11 cellular contexts compared by ENCODE assay signal in the genomic region with DNA sequence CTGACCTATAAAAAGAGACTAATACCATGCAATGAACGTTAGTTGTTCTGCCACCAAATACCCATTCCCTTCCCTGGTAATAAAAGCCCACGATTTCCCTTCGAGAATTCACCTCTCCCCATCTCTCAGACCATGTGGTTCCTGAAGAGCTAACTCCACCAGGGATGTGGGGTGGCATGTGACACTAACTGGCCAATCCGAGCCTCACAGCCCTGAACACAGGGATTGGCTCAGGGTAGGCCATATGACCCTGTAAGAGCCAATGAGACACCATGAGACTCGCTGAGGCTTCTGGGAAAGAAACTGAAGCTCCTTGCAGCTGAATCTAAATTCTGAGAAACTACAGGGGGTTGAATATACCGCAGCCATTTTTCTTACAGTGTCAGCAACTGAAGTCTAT. TPM values are rescaled to one million over a fixed set of nuclear protein-coding genes. Genes with fewer than 3 reads are reported as not detected.
DNase-seq lines count a peak whose midpoint lies in the region; ATAC-seq and TF ChIP-seq lines count a peak whose summit lies in the region.
"Had no signal": no experiment of that assay in that cellular context is flagged by ENCODE, and none has a peak within 500 bp of the region (broad histone marks: within the 10 kb centered on the region; RNA-seq: fewer than 3 reads in every experiment).

No MANE protein-coding gene starts in this region.

- CTCF ChIA-PET in activated naive CD4-positive, alpha-beta T cell treated with anti-CD3 and anti-CD28 coated beads for 36 hours (lab: Charles Lee): interaction anchor here (0.6 to 5.6 kb wide), 3 partner anchors 9 to 143 kb away, joined by 3 to 49 read pairs (median 3); no protein-coding TSS in a partner anchor

- H3K4me3 ChIP-seq in esophagus muscularis mucosa: no peak overlapping the region

- TF ChIP-seq CTCF in esophagus muscularis mucosa (IDR thresholded peaks at IDR 0.05): no peak

- peak; percentile 99 for ATAC-seq in activated T-helper 17 cell treated with anti-CD3 and anti-CD28 coated beads, Interleukin-2, amount 50 U/mL, for 72 hours (replicated peaks)

- H3K27me3 ChIP-seq in esophagus muscularis mucosa: no peaks in the 10 kb centered on the region
- H3K27me3 ChIP-seq: BE2C had no signal

- intact Hi-C loops in activated naive CD4-positive, alpha-beta T cell treated with anti-CD3 and anti-CD28 coated beads for 36 hours (cut with micrococcal nuclease): loop anchor here (5.0 kb wide), 1 partner anchor 33 kb away; no protein-coding TSS in a partner anchor
- intact Hi-C loops in posterior vena cava (cut with DNase I) (no loop called here), esophagus muscularis mucosa (cut with DNase I) (no loop called here)

- H3K27ac Mint-ChIP-seq in activated naive CD4-positive, alpha-beta T cell treated with anti-CD3 and anti-CD28 coated beads for 36 hours: no peak overlapping the region
- peak overlapping the region; percentile 87 for H3K27ac Mint-ChIP-seq in activated T-helper 17 cell treated with anti-CD3 and anti-CD28 coated beads, Interleukin-2, amount 50 U/mL, for 72 hours
- H3K27ac Mint-ChIP-seq in stimulated activated naive CD8-positive, alpha-beta T cell treated with anti-CD3 and anti-CD28 coated beads, Interleukin-15, Interleukin-2, amounts not matched to agents 100 ng/mL and 50 ng/mL, for 24 hours: peak overlapping the region; percentile 67

- no peak overlapping the region for H3K4me3 Mint-ChIP-seq in activated naive CD4-positive, alpha-beta T cell treated with anti-CD3 and anti-CD28 coated beads for 36 hours
- H3K4me3 Mint-ChIP-seq in activated T-helper 17 cell treated with anti-CD3 and anti-CD28 coated beads, Interleukin-2, amount 50 U/mL, for 72 hours: peak overlapping the region; percentile 84
- peak overlapping the region; percentile 17 for H3K4me3 Mint-ChIP-seq in stimulated activated naive CD8-positive, alpha-beta T cell treated with anti-CD3 and anti-CD28 coated beads, Interleukin-15, Interleukin-2, amounts not matched to agents 100 ng/mL and 50 ng/mL, for 24 hours

- no peaks in the 10 kb centered on the region for H3K36me3 ChIP-seq in esophagus muscularis mucosa

- TF ChIP-seq POLR2A in esophagus muscularis mucosa (IDR thresholded peaks at IDR 0.05; ENCODE audit: low read depth): no peak

- no peaks in the 10 kb centered on the region for H3K9me3 Mint-ChIP-seq in activated naive CD4-positive, alpha-beta T cell treated with anti-CD3 and anti-CD28 coated beads for 36 hours
- H3K9me3 Mint-ChIP-seq in activated T-helper 17 cell treated with anti-CD3 and anti-CD28 coated beads, Interleukin-2, amount 50 U/mL, for 72 hours: peaks cover 8% of the 10 kb centered on the region
- no peaks in the 10 kb centered on the region for H3K9me3 Mint-ChIP-seq in stimulated activated naive CD8-positive, alpha-beta T cell treated with anti-CD3 and anti-CD28 coated beads, Interleukin-15, Interleukin-2, amounts not matched to agents 100 ng/mL and 50 ng/mL, for 24 hours

- no peak for TF ChIP-seq EP300 in esophagus muscularis mucosa (IDR thresholded peaks at IDR 0.05)

- H3K27me3 Mint-ChIP-seq in activated naive CD4-positive, alpha-beta T cell treated with anti-CD3 and anti-CD28 coated beads for 36 hours (ENCODE audit: low read depth): no peaks in the 10 kb centered on the region
- H3K27me3 Mint-ChIP-seq in activated T-helper 17 cell treated with anti-CD3 and anti-CD28 coated beads, Interleukin-2, amount 50 U/mL, for 72 hours: no peaks in the 10 kb centered on the region
- H3K27me3 Mint-ChIP-seq in stimulated activated naive CD8-positive, alpha-beta T cell treated with anti-CD3 and anti-CD28 coated beads, Interleukin-15, Interleukin-2, amounts not matched to agents 100 ng/mL and 50 ng/mL, for 24 hours: no peaks in the 10 kb centered on the region

- H3K36me3 Mint-ChIP-seq in activated naive CD4-positive, alpha-beta T cell treated with anti-CD3 and anti-CD28 coated beads for 36 hours (ENCODE audit: low read depth): peaks cover 21% of the 10 kb centered on the region
- peaks cover 73% of the 10 kb centered on the region for H3K36me3 Mint-ChIP-seq in activated T-helper 17 cell treated with anti-CD3 and anti-CD28 coated beads, Interleukin-2, amount 50 U/mL, for 72 hours (ENCODE audit: low read depth)
- H3K36me3 Mint-ChIP-seq in stimulated activated naive CD8-positive, alpha-beta T cell treated with anti-CD3 and anti-CD28 coated beads, Interleukin-15, Interleukin-2, amounts not matched to agents 100 ng/mL and 50 ng/mL, for 24 hours (ENCODE audit: low read depth): peaks cover 41% of the 10 kb centered on the region

- peak; percentile 14 for DNase-seq in activated naive CD4-positive, alpha-beta T cell treated with Interleukin-2 at 50 U/mL for 16 hours
- DNase-seq in activated naive CD4-positive, alpha-beta T cell treated with anti-CD3 and anti-CD28 coated beads for 36 hours: no peak
- DNase-seq in NAMALWA (ENCODE audit: low spot score): peak; percentile 70
- DNase-seq in posterior vena cava (ENCODE audit: low spot score): no peak
- no peak for DNase-seq in esophagus muscularis mucosa (ENCODE audit: extremely low spot score)
- no peak for DNase-seq in medulla oblongata (ENCODE audit: extremely low spot score)
- DNase-seq: activated CD8-positive, alpha-beta memory T cell treated with anti-CD3 and anti-CD28 coated beads, Interleukin-2, amount 50 U/mL, for 4 hours; BE2C; NCI-H1436 had no signal

- WGBS in esophagus muscularis mucosa: 93% methylated on average over 6 of the region's 6 CpGs

- H3K9me3 ChIP-seq in esophagus muscularis mucosa: no peaks in the 10 kb centered on the region
- H3K9me3 ChIP-seq: BE2C had no signal

- peaks cover 38% of the 10 kb centered on the region for H3K4me1 Mint-ChIP-seq in activated naive CD4-positive, alpha-beta T cell treated with anti-CD3 and anti-CD28 coated beads for 36 hours (ENCODE audit: low read depth)
- peaks cover 39% of the 10 kb centered on the region for H3K4me1 Mint-ChIP-seq in activated T-helper 17 cell treated with anti-CD3 and anti-CD28 coated beads, Interleukin-2, amount 50 U/mL, for 72 hours
- peaks cover 51% of the 10 kb centered on the region for H3K4me1 Mint-ChIP-seq in stimulated activated naive CD8-positive, alpha-beta T cell treated with anti-CD3 and anti-CD28 coated beads, Interleukin-15, Interleukin-2, amounts not matched to agents 100 ng/mL and 50 ng/mL, for 24 hours (ENCODE audit: low read depth)

- H3K4me1 ChIP-seq in esophagus muscularis mucosa: peaks cover 8 to 56% (median 41%) of the 10 kb centered on the region in 4 donors

- H3K27ac ChIP-seq in esophagus muscularis mucosa (replicated peaks in 1 of 4): no peak overlapping the region

RNA-seq across cellular contexts. Expression of gene HELZ, which starts 21.1 kb away (rescaled TPM):
- 10 to 100 TPM; 34.7 to 39.5 TPM for total RNA-seq in activated naive CD4-positive, alpha-beta T cell treated with anti-CD3 and anti-CD28 coated beads for 36 hours
- 100 to 1,000 TPM in 1 of 2 donors, 10 to 100 TPM in 1; 81.9 to 117 TPM for total RNA-seq in activated T-helper 17 cell treated with anti-CD3 and anti-CD28 coated beads, Interleukin-2, amount 50 U/mL, for 72 hours
- 10 to 100 TPM; 52.3 to 53.5 TPM for total RNA-seq in posterior vena cava
- 10 to 100 TPM; 35.0 to 62.3 (median 45.8) TPM for total RNA-seq in esophagus muscularis mucosa

Comparison
In these comparisons a context has a peak if more than half of its experiments do, and no peak if none do; other contexts are left out.
1. DNase-seq: peak in activated naive CD4-positive, alpha-beta T cell treated with Interleukin-2 at 50 U/mL for 16 hours (single experiment) and NAMALWA (single experiment); none in activated naive CD4-positive, alpha-beta T cell treated with anti-CD3 and anti-CD28 coated beads for 36 hours (single experiment), posterior vena cava (single experiment), esophagus muscularis mucosa (single experiment) and medulla oblongata (single experiment).